Comparison of ENCODE assay signal across 26 cellular contexts in the genomic region with DNA sequence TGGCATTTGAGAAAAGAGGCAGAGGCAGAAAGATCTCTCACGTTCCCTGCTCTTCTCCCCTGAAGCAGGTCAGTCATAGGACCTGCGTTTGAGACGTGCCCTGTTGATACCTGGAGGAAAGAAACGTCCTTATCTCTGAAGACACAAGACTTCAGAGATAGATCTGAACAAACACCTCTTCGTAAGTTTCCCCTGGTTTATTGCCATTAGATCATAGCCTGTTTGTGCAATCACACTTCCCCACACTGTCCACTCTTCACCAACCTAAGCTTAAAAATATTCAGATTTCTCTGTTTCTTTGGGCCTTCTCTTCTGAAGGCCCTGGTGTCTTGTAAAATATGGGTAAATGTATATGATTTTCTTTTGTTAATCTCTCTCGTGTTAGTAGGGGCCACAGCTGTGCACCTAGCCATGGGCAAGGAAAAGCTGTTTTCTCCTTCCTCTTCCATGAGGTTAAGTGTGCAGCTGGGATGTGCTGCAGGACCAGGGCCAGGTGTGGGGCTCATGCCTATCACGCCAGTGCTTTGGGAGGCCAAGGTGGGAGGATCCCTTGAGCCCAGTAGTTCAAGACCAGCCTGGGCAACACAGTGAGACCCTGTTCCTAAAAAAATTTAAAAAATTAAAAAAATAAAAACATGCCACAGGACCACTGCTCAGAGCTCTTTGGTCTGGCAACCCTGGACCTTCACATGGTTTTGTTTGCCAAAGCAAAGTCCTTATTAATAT. TPM values are rescaled to one million over a fixed set of nuclear protein-coding genes. Genes with fewer than 3 reads are reported as not detected.
"Had no signal": no experiment of that assay in that cellular context is flagged by ENCODE, and none has a peak within 500 bp of the region (broad histone marks: within the 10 kb centered on the region; RNA-seq: fewer than 3 reads in every experiment).

No MANE protein-coding gene starts in this region.

- H3K27ac Mint-ChIP-seq: naive thymus-derived CD4-positive, alpha-beta T cell had no signal

- H3K79me2 ChIP-seq: parathyroid adenoma had no signal

- H3K9me3 ChIP-seq: gastroesophageal sphincter, psoas muscle, right lobe of liver, stomach, thoracic aorta had no signal

- H3K36me3 Mint-ChIP-seq: naive thymus-derived CD4-positive, alpha-beta T cell had no signal

- H3K4me1 ChIP-seq: gastroesophageal sphincter, psoas muscle, stomach had no signal

- H3K27me3 ChIP-seq: gastroesophageal sphincter, right lobe of liver, stomach had no signal

- H3K9me3 Mint-ChIP-seq: naive thymus-derived CD4-positive, alpha-beta T cell; nephron progenitor cell had no signal

- ATAC-seq: gastroesophageal sphincter; left cardiac atrium; left ventricle myocardium superior; naive thymus-derived CD4-positive, alpha-beta T cell; psoas muscle had no signal

- H3K4me3 Mint-ChIP-seq: naive thymus-derived CD4-positive, alpha-beta T cell; nephron progenitor cell had no signal

- H2AFZ ChIP-seq: parathyroid adenoma had no signal

- H3K27ac ChIP-seq: coronary artery, gastroesophageal sphincter, parathyroid adenoma, psoas muscle, right lobe of liver, stomach, thoracic aorta had no signal

- FAIRE-seq: kidney, urothelium cell line had no signal

- H3K4me3 ChIP-seq: coronary artery, gastroesophageal sphincter, lung, psoas muscle, right lobe of liver, stomach, thoracic aorta had no signal

- H3K36me3 ChIP-seq: gastroesophageal sphincter, right lobe of liver, stomach, thoracic aorta had no signal

- H3K9ac ChIP-seq: parathyroid adenoma had no signal

- DNase-seq: effector CD4-positive, alpha-beta T cell; foreskin fibroblast; glutamatergic neuron; kidney; left cardiac atrium; left ventricle myocardium superior; mesenchymal stem cell; naive thymus-derived CD4-positive, alpha-beta T cell; nephron progenitor cell; psoas muscle; retina; right lobe of liver; stimulated activated CD4-positive, alpha-beta T cell treated with anti-CD3 and anti-CD28 coated beads, Interleukin-12 subunit alpha, Interleukin-12 subunit beta, amount 100 ng/mL, for 4 hours; stimulated activated naive CD4-positive, alpha-beta T cell; stomach; substantia nigra; trophoblast cell had no signal

RNA-seq across cellular contexts. Expression of gene SLC22A2, which starts 4.8 kb away (rescaled TPM):
- total RNA-seq: dermis microvascular lymphatic vessel endothelial cell; left cardiac atrium; left ventricle myocardium superior; lung; naive thymus-derived CD4-positive, alpha-beta T cell; omental fat pad; right lobe of liver; skeletal muscle tissue; stomach; thoracic aorta had no signal
- polyA plus RNA-seq: lung; naive thymus-derived CD4-positive, alpha-beta T cell; stomach had no signal
